Comparison of ENCODE assay signal across 9 cellular contexts in genomic region chr6:152981219-152981618, GRCh38. TPM values are rescaled to one million over a fixed set of nuclear protein-coding genes. Genes with fewer than 3 reads are reported as not detected.
DNase-seq lines count a peak whose midpoint lies in the region; ATAC-seq lines count a peak whose summit lies in the region.
"Had no signal": no experiment of that assay in that cellular context is flagged by ENCODE, and none has a peak within 500 bp of the region (broad histone marks: within the 10 kb centered on the region; RNA-seq: fewer than 3 reads in every experiment).

No MANE protein-coding gene starts in this region.

- no peaks in the 10 kb centered on the region for H3K9me3 Mint-ChIP-seq in activated naive CD8-positive, alpha-beta T cell treated with anti-CD3 and anti-CD28 coated beads, Interleukin-2, amount 50 U/mL, for 24 hours
- peaks cover 0 to 6% (median 0%) of the 10 kb centered on the region in 11 donors for H3K9me3 Mint-ChIP-seq in naive thymus-derived CD4-positive, alpha-beta T cell

- intact Hi-C loops in naive thymus-derived CD4-positive, alpha-beta T cell (cut with micrococcal nuclease) = loop anchor here (1.0 to 5.0 kb wide), 3 partner anchors 22 to 1751 kb away; partner anchors contain the start of gene SCAF8 (in 1 of the 2)

- H3K9me3 ChIP-seq in HUES64 (ENCODE audit: insufficient read depth, low read depth, low read length) = no peaks in the 10 kb centered on the region
- H3K9me3 ChIP-seq in naive thymus-derived CD4-positive, alpha-beta T cell (ENCODE audit: control insufficient read depth in 2 of 3, low read length in 3 of 3) = no peaks in the 10 kb centered on the region

- CTCF ChIA-PET in naive thymus-derived CD4-positive, alpha-beta T cell (lab: Charles Lee) = no interaction called here

- peak overlapping the region; percentile 90 for H3K4me3 ChIP-seq in HUES64 (ENCODE audit: low read length)
- H3K4me3 ChIP-seq in naive thymus-derived CD4-positive, alpha-beta T cell (ENCODE audit: low read length) = no peak overlapping the region

- peaks cover 60% of the 10 kb centered on the region for H3K36me3 Mint-ChIP-seq in activated naive CD8-positive, alpha-beta T cell treated with anti-CD3 and anti-CD28 coated beads, Interleukin-2, amount 50 U/mL, for 24 hours (ENCODE audit: low read depth)
- H3K36me3 Mint-ChIP-seq in naive thymus-derived CD4-positive, alpha-beta T cell = peaks cover 0 to 23% (median 11%) of the 10 kb centered on the region in 5 donors

- peaks cover 51% of the 10 kb centered on the region for H3K4me1 ChIP-seq in HUES64 (ENCODE audit: insufficient read depth, low read length)
- H3K4me1 ChIP-seq in naive thymus-derived CD4-positive, alpha-beta T cell (ENCODE audit: control insufficient read depth in 2 of 2, insufficient read depth in 2 of 2, low read length in 2 of 2) = peaks cover 10 to 20% of the 10 kb centered on the region in 2 donors

- no peak for ATAC-seq in activated naive CD8-positive, alpha-beta T cell treated with anti-CD3 and anti-CD28 coated beads, Interleukin-2, amount 50 U/mL, for 24 hours
- ATAC-seq in naive thymus-derived CD4-positive, alpha-beta T cell = no peak
- ATAC-seq: left lobe of liver had no signal

- H3K4me1 Mint-ChIP-seq in activated naive CD8-positive, alpha-beta T cell treated with anti-CD3 and anti-CD28 coated beads, Interleukin-2, amount 50 U/mL, for 24 hours = peaks cover 74% of the 10 kb centered on the region
- peaks cover 34 to 61% (median 46%) of the 10 kb centered on the region in 7 donors for H3K4me1 Mint-ChIP-seq in naive thymus-derived CD4-positive, alpha-beta T cell

- peak; percentile 13 for DNase-seq in DMS 273 (lab: John Stamatoyannopoulos, UW; ENCODE audit: unreplicated experiment)
- no peak for DNase-seq in DMS 273 treated with DMSO at 0.1 percent for 48 hours (lab: John Stamatoyannopoulos, UW)
- DNase-seq in activated naive CD8-positive, alpha-beta T cell treated with anti-CD3 and anti-CD28 coated beads, Interleukin-2, amount 50 U/mL, for 24 hours = no peak
- DNase-seq in naive thymus-derived CD4-positive, alpha-beta T cell = no peak
- DNase-seq in medulla oblongata (ENCODE audit: extremely low spot score) = no peak
- DNase-seq in substantia nigra (lab: John Stamatoyannopoulos, UW) = no peak
- DNase-seq in anterior cingulate cortex (lab: John Stamatoyannopoulos, UW) = no peak

- peak overlapping the region; percentile 93 for H3K4me3 Mint-ChIP-seq in activated naive CD8-positive, alpha-beta T cell treated with anti-CD3 and anti-CD28 coated beads, Interleukin-2, amount 50 U/mL, for 24 hours
- H3K4me3 Mint-ChIP-seq in naive thymus-derived CD4-positive, alpha-beta T cell = peak overlapping the region in 9 of 10 donors; percentile 0 to 84 (median 36)

- peaks cover 46% of the 10 kb centered on the region for H3K36me3 ChIP-seq in HUES64 (ENCODE audit: insufficient read depth, low read length)
- peaks cover 0 to 4% (median 0%) of the 10 kb centered on the region in 3 experiments for H3K36me3 ChIP-seq in naive thymus-derived CD4-positive, alpha-beta T cell (ENCODE audit: control insufficient read depth in 2 of 3, insufficient read depth in 3 of 3, low read length in 3 of 3)

- POLR2A ChIA-PET in naive thymus-derived CD4-positive, alpha-beta T cell (lab: Charles Lee) = no interaction called here

- H3K27ac Mint-ChIP-seq in activated naive CD8-positive, alpha-beta T cell treated with anti-CD3 and anti-CD28 coated beads, Interleukin-2, amount 50 U/mL, for 24 hours = peak overlapping the region; percentile 30
- H3K27ac Mint-ChIP-seq in naive thymus-derived CD4-positive, alpha-beta T cell = peak overlapping the region in 1 of 9 donors; percentile 3

- 0% methylated on average over 2 of the region's 2 CpGs for WGBS in HUES64

- peak overlapping the region; percentile 93 for H3K9ac ChIP-seq in HUES64 (ENCODE audit: low read depth, low read length)

- H3K27me3 ChIP-seq in HUES64 (ENCODE audit: insufficient read depth, low read length) = no peaks in the 10 kb centered on the region
- H3K27me3 ChIP-seq in naive thymus-derived CD4-positive, alpha-beta T cell (ENCODE audit: control insufficient read depth in 2 of 2, insufficient read depth in 2 of 2, low read length in 2 of 2) = no peaks in the 10 kb centered on the region

- H3K27me3 Mint-ChIP-seq in activated naive CD8-positive, alpha-beta T cell treated with anti-CD3 and anti-CD28 coated beads, Interleukin-2, amount 50 U/mL, for 24 hours = peaks cover 4% of the 10 kb centered on the region
- no peaks in the 10 kb centered on the region for H3K27me3 Mint-ChIP-seq in naive thymus-derived CD4-positive, alpha-beta T cell

- H3K27ac ChIP-seq in HUES64 (ENCODE audit: low read depth, low read length) = no peak overlapping the region
- no peak overlapping the region for H3K27ac ChIP-seq in naive thymus-derived CD4-positive, alpha-beta T cell (ENCODE audit: low read depth, low read length)
- H3K27ac ChIP-seq in substantia nigra (ENCODE audit: low read depth, low read length, poor library complexity, severe bottlenecking) = no peak overlapping the region

RNA-seq across cellular contexts. Expression of gene FBXO5, which starts 1.6 kb away (rescaled TPM):
- 44.3 TPM for polyA plus RNA-seq in HUES64 (2013, experiment 1 of 2)
- polyA plus RNA-seq in HUES64 (2013, experiment 2 of 2) = 51.1 TPM
- 10 to 100 TPM in 2 of 5 experiments, 1 to 10 TPM in 3; 3.2 to 50.2 (median 9.2) TPM for total RNA-seq in naive thymus-derived CD4-positive, alpha-beta T cell
- polyA plus RNA-seq in naive thymus-derived CD4-positive, alpha-beta T cell = 1 to 10 TPM; 5.3 to 9.0 TPM

RNA-seq across cellular contexts. Expression of gene MTRF1L, which starts 21.3 kb away (rescaled TPM):
- polyA plus RNA-seq in HUES64 (2013, experiment 1 of 2) = 18.6 TPM
- 14.8 TPM for polyA plus RNA-seq in HUES64 (2013, experiment 2 of 2)
- 10 to 100 TPM in 4 of 5 experiments, 1 to 10 TPM in 1; 8.9 to 18.1 (median 13.5) TPM for total RNA-seq in naive thymus-derived CD4-positive, alpha-beta T cell
- 1 to 10 TPM; 6.1 to 6.8 TPM for polyA plus RNA-seq in naive thymus-derived CD4-positive, alpha-beta T cell
